1 cellular context compared by ENCODE assay signal in genomic region chr13:48001127-48001881, GRCh38.
TF ChIP-seq lines count a peak whose summit lies in the region.

Gene SUCLA2, minus strand, starts transcription at chr13:48001273. Its CDS starts 4 bp downstream, at chr13:48001269.

TF ChIP-seq in HCT116, 20 proteins besides CTCF, POLR2A, EP300 and RAD21 (continued from another document):
- TF ChIP-seq POLR2AphosphoS5 (IDR thresholded peaks at IDR 0.05; ENCODE audit: low read depth, low read length) (peak; percentile 81), REST (IDR thresholded peaks at IDR 0.05; ENCODE audit: low read depth) (no peak), MAX (IDR thresholded peaks at IDR 0.05) (0 out of 2 replicates have a peak, but pooled peaks have one; percentile 39)
TF ChIP-seq in HCT116: peak in this region for 3.
